In the genomic region with DNA sequence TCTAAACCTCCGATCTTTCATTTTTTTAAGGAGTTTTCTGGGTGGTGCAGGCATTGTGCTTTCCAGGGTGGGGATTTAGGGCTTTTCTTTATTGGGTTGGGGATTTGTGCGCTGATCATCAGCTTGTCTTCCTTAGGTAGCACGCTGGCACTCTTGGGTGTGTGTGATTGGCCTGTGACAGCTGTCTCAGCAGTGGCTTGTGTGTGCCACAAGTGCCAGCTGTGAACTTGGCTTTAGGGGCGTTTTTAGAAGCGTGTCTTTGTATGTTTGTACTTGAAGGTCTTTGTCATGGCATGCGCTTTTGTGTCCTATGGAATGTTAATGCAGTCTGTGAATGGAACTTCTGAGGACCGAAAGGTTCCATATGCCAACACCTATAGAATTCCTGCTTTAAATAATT, we compare ENCODE assay signal across 8 cellular contexts. TPM values are rescaled to one million over a fixed set of nuclear protein-coding genes. Genes with fewer than 3 reads are reported as not detected.
DNase-seq lines count a peak whose midpoint lies in the region; ATAC-seq and TF ChIP-seq lines count a peak whose summit lies in the region.

No MANE protein-coding gene starts in this region.

- H3K9me3 Mint-ChIP-seq in GM23338 = no peaks in the 10 kb centered on the region; the same call in 2 of the 3 replicates

- TF ChIP-seq CTCF in GM23338 (conservative IDR thresholded peaks at IDR 0.05; ENCODE audit: low read depth in 2 of 2) = no peak
- no peak for TF ChIP-seq CTCF in left lung (IDR thresholded peaks at IDR 0.05)

- H3K36me3 Mint-ChIP-seq in GM23338 (ENCODE audit: low read depth) = peaks cover 1% of the 10 kb centered on the region; the same call in 1 of the 3 replicates

- peaks cover 32% of the 10 kb centered on the region for H3K27me3 ChIP-seq in GM23338 (ENCODE audit: insufficient read depth)
- no peaks in the 10 kb centered on the region for H3K27me3 ChIP-seq in left lung

- H3K27ac ChIP-seq in GM23338 (ENCODE audit: low read depth) (peak overlapping the region; percentile 96), cingulate gyrus (ENCODE audit: low read depth, low read length) (peak overlapping the region; percentile 96), left lung (peak overlapping the region; percentile 92)

- H3K36me3 ChIP-seq in GM23338 (ENCODE audit: insufficient read depth) = no peaks in the 10 kb centered on the region
- H3K36me3 ChIP-seq in left lung = no peaks in the 10 kb centered on the region

- H3K79me2 ChIP-seq in GM23338 (replicated peaks; ENCODE audit: insufficient read depth) = peaks cover 53% of the 10 kb centered on the region

- H3K27me3 Mint-ChIP-seq in GM23338 (ENCODE audit: insufficient read depth, low read depth, poor library complexity) = peaks cover 9% of the 10 kb centered on the region

- H3K9me3 ChIP-seq in left lung = no peaks in the 10 kb centered on the region

- H3K4me3 ChIP-seq in GM23338 (peak overlapping the region; percentile 95), left lung (peak overlapping the region; percentile 68 to 78)

- ATAC-seq in GM23338 (peak; percentile 8), left lung (peak; percentile 64), HG03565 (IDR thresholded peaks at IDR 0.05; ENCODE audit: unreplicated experiment) (no peak)
- peak; percentile 27 to 36 for ATAC-seq in activated CD4-positive, CD25-positive, alpha-beta regulatory T cell treated with anti-CD3 and anti-CD28 coated beads, Interleukin-2, amount 50 U/mL, for 24 hours

- H3K4me1 ChIP-seq in GM23338 (ENCODE audit: insufficient read depth) = peaks cover 11% of the 10 kb centered on the region; the same call in 1 of the 2 replicates
- H3K4me1 ChIP-seq in left lung = peaks cover 13 to 34% of the 10 kb centered on the region in 2 donors

- H3K27ac Mint-ChIP-seq in GM23338 = peak overlapping the region; percentile 25; the same call in 1 of the 2 replicates

- peak overlapping the region; percentile 97 for H2AFZ ChIP-seq in GM23338

- peak overlapping the region; percentile 95 for H3K4me2 ChIP-seq in GM23338

- H3K4me3 Mint-ChIP-seq in GM23338 = peak overlapping the region; percentile 93

- H3K9me2 ChIP-seq in GM23338 (ENCODE audit: insufficient read depth) = no peaks in the 10 kb centered on the region

- peaks cover 18% of the 10 kb centered on the region for H4K20me1 ChIP-seq in GM23338 (replicated peaks; ENCODE audit: insufficient read depth)

- no peaks in the 10 kb centered on the region for H3F3A ChIP-seq in GM23338 (replicated peaks; ENCODE audit: low read depth)

- intact Hi-C loops in left lung (cut with DNase I) = no loop called here

- DNase-seq in DMS79 (lab: John Stamatoyannopoulos, UW) = peak; percentile 28
- peak; percentile 52 for DNase-seq in GM23338 (ENCODE audit: low spot score)
- DNase-seq in NCI-H2029 (lab: John Stamatoyannopoulos, UW) = peak; percentile 43
- peak in 1 of 2 donors; percentile 48 for DNase-seq in left lung
- peak; percentile 21 to 34 for DNase-seq in stimulated activated CD4-positive, alpha-beta T cell treated with anti-CD3 and anti-CD28 coated beads, Interleukin-4, amount 100 ng/mL, for 4 hours

- H3K4me1 Mint-ChIP-seq in GM23338 = peaks cover 17% of the 10 kb centered on the region

TF ChIP-seq in GM23338, 12 proteins besides CTCF, POLR2A, EP300 and RAD21:
- no peak for TF ChIP-seq JUNB (IDR thresholded peaks at IDR 0.05; ENCODE audit: unreplicated experiment)
- TF ChIP-seq POLR2AphosphoS5 (IDR thresholded peaks at IDR 0.05; ENCODE audit: low read depth) = no peak
- TF ChIP-seq, protein P1, sequence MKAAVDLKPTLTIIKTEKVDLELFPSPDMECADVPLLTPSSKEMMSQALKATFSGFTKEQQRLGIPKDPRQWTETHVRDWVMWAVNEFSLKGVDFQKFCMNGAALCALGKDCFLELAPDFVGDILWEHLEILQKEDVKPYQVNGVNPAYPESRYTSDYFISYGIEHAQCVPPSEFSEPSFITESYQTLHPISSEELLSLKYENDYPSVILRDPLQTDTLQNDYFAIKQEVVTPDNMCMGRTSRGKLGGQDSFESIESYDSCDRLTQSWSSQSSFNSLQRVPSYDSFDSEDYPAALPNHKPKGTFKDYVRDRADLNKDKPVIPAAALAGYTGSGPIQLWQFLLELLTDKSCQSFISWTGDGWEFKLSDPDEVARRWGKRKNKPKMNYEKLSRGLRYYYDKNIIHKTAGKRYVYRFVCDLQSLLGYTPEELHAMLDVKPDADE (IDR thresholded peaks at IDR 0.05) = no peak
- TF ChIP-seq, protein P2, sequence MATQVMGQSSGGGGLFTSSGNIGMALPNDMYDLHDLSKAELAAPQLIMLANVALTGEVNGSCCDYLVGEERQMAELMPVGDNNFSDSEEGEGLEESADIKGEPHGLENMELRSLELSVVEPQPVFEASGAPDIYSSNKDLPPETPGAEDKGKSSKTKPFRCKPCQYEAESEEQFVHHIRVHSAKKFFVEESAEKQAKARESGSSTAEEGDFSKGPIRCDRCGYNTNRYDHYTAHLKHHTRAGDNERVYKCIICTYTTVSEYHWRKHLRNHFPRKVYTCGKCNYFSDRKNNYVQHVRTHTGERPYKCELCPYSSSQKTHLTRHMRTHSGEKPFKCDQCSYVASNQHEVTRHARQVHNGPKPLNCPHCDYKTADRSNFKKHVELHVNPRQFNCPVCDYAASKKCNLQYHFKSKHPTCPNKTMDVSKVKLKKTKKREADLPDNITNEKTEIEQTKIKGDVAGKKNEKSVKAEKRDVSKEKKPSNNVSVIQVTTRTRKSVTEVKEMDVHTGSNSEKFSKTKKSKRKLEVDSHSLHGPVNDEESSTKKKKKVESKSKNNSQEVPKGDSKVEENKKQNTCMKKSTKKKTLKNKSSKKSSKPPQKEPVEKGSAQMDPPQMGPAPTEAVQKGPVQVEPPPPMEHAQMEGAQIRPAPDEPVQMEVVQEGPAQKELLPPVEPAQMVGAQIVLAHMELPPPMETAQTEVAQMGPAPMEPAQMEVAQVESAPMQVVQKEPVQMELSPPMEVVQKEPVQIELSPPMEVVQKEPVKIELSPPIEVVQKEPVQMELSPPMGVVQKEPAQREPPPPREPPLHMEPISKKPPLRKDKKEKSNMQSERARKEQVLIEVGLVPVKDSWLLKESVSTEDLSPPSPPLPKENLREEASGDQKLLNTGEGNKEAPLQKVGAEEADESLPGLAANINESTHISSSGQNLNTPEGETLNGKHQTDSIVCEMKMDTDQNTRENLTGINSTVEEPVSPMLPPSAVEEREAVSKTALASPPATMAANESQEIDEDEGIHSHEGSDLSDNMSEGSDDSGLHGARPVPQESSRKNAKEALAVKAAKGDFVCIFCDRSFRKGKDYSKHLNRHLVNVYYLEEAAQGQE (IDR thresholded peaks at IDR 0.05; ENCODE audit: unreplicated experiment) = no peak
- TF ChIP-seq EZH2phosphoT487 (IDR thresholded peaks at IDR 0.05; ENCODE audit: unreplicated experiment) = no peak
- no peak for TF ChIP-seq ZNF114 (CRISPR knock-in tag; IDR thresholded peaks at IDR 0.05)
- no peak for TF ChIP-seq EZH2 (IDR thresholded peaks at IDR 0.05; ENCODE audit: low read depth, unreplicated experiment)
- no peak for TF ChIP-seq ZNF331 (CRISPR knock-in tag; IDR thresholded peaks at IDR 0.05; ENCODE audit: low read depth)
- TF ChIP-seq STAT1 (IDR thresholded peaks at IDR 0.05; ENCODE audit: unreplicated experiment) = no peak
TF ChIP-seq in GM23338: peak in this region for 0.

RNA-seq across cellular contexts. Expression of a gene that starts 0.8 kb away (rescaled TPM):
- total RNA-seq in GM23338 (2014; rRNA removed; shearing (Covaris generic)) = 29.4 and 33.5 TPM in 2 replicates
- 51.9 and 67.4 TPM in 2 replicates for polyA plus RNA-seq in GM23338 (2016; fragmentation: Nextera tagmentation; extraction: Ambion mirVana)
- 10 to 100 TPM; 57.5 to 58.6 TPM for total RNA-seq in left lung
